ENCODE assay signal across 2 cellular contexts in the genomic region with DNA sequence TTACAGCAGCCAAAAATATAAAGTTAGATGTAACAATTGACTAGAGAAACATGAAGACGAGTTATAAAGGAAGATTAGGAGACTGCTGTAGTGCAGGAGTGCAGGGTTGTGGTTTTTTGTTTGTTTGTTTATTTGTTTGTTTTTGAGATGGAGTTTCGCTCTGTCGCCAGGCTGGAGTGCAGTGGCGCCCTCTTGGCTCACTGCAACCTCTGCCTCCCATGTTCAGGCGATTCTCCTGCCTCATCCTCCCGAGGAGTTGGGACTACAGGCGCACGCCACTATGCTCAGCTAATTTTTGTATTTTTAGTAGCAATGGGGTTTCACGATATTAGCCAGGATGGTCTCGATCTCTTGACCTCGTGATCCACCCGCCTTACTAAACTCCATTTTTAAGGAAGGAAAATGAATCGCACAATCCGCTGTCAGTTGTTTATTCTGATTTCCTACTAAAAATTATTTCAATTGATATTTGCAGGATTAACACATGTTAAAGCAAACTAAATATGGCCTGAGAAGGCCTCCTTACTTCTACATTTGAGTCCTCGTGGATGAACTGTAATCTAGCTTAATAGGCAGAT.
TF ChIP-seq lines count a peak whose summit lies in the region.

No MANE protein-coding gene starts in this region.

TF ChIP-seq in HCT116, 20 proteins besides CTCF, POLR2A, EP300 and RAD21 (continued from another document):
- TF ChIP-seq YY1 (IDR thresholded peaks at IDR 0.05; ENCODE audit: extremely low read depth, insufficient replicate concordance, low read depth, low read length): no peak

TF ChIP-seq in GM12878, 131 proteins besides CTCF, POLR2A, EP300 and RAD21:
- TF ChIP-seq, protein P1, sequence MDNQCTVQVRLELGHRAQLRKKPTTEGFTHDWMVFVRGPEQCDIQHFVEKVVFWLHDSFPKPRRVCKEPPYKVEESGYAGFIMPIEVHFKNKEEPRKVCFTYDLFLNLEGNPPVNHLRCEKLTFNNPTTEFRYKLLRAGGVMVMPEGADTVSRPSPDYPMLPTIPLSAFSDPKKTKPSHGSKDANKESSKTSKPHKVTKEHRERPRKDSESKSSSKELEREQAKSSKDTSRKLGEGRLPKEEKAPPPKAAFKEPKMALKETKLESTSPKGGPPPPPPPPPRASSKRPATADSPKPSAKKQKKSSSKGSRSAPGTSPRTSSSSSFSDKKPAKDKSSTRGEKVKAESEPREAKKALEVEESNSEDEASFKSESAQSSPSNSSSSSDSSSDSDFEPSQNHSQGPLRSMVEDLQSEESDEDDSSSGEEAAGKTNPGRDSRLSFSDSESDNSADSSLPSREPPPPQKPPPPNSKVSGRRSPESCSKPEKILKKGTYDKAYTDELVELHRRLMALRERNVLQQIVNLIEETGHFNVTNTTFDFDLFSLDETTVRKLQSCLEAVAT (IDR thresholded peaks at IDR 0.05): peak; percentile 94
- TF ChIP-seq CBX3 (IDR thresholded peaks at IDR 0.05; ENCODE audit: borderline replicate concordance, low read depth) (no peak), ZBTB33 (IDR thresholded peaks at IDR 0.05) (peak; percentile 69; the same call in 1 of the 2 replicates)
TF ChIP-seq in GM12878: peak in this region for 2.
